In genomic region chr18:62189208-62189607, GRCh38 we compare ENCODE assay signal across 12 cellular contexts. TPM values are rescaled to one million over a fixed set of nuclear protein-coding genes. Genes with fewer than 3 reads are reported as not detected.
DNase-seq lines count a peak whose midpoint lies in the region; ATAC-seq and TF ChIP-seq lines count a peak whose summit lies in the region.
"Had no signal": no experiment of that assay in that cellular context is flagged by ENCODE, and none has a peak within 500 bp of the region (broad histone marks: within the 10 kb centered on the region; RNA-seq: fewer than 3 reads in every experiment).

No MANE protein-coding gene starts in this region.

- CTCF ChIA-PET in CD8-positive, alpha-beta memory T cell (lab: Charles Lee), result interaction anchor here (1.0 kb wide), 1 partner anchor 14 kb away, joined by 3 read pairs; no protein-coding TSS in a partner anchor

- H3K9me3 Mint-ChIP-seq in CD8-positive, alpha-beta memory T cell, result no peaks in the 10 kb centered on the region
- H3K9me3 Mint-ChIP-seq in nephron, result peaks cover 8% of the 10 kb centered on the region
- H3K9me3 Mint-ChIP-seq: activated naive CD4-positive, alpha-beta T cell treated with anti-CD3 and anti-CD28 coated beads, Interleukin-2, amount 50 U/mL, for 72 hours had no signal

- no peak overlapping the region for H3K27ac ChIP-seq in CD8-positive, alpha-beta memory T cell (ENCODE audit: low read depth, low read length)
- H3K27ac ChIP-seq in colonic mucosa, result no peak overlapping the region

- H3K27ac Mint-ChIP-seq in CD8-positive, alpha-beta memory T cell, result peak overlapping the region in 3 of 8 donors; percentile 9 to 61 (median 29)
- no peak overlapping the region for H3K27ac Mint-ChIP-seq in nephron

- no peaks in the 10 kb centered on the region for H3K27me3 Mint-ChIP-seq in CD8-positive, alpha-beta memory T cell
- no peaks in the 10 kb centered on the region for H3K27me3 Mint-ChIP-seq in nephron (ENCODE audit: low read depth)

- H3K9ac ChIP-seq in colonic mucosa (ENCODE audit: low read depth in 2 of 2, low read length in 2 of 2), result peak overlapping the region in 1 of 2 donors; percentile 94

- H3K27me3 ChIP-seq in CD8-positive, alpha-beta memory T cell (ENCODE audit: insufficient read depth, low read length, poor library complexity, severe bottlenecking), result no peaks in the 10 kb centered on the region
- H3K27me3 ChIP-seq in MG63, result no peaks in the 10 kb centered on the region
- no peaks in the 10 kb centered on the region for H3K27me3 ChIP-seq in colonic mucosa

- H3K36me3 Mint-ChIP-seq in CD8-positive, alpha-beta memory T cell, result peaks cover 3 to 40% (median 13%) of the 10 kb centered on the region in 3 donors
- H3K36me3 Mint-ChIP-seq in nephron (ENCODE audit: low read depth), result peaks cover 15% of the 10 kb centered on the region

- H3K4me3 ChIP-seq in CD8-positive, alpha-beta memory T cell (ENCODE audit: low read length), result peak overlapping the region; percentile 22
- peak overlapping the region; percentile 97 for H3K4me3 ChIP-seq in MG63
- H3K4me3 ChIP-seq in colonic mucosa, result peak overlapping the region; percentile 92
- H3K4me3 ChIP-seq: lung had no signal

- peak overlapping the region; percentile 98 to 100 (median 100) for H3K4me3 Mint-ChIP-seq in CD8-positive, alpha-beta memory T cell
- H3K4me3 Mint-ChIP-seq in nephron, result peak overlapping the region; percentile 92 to 100 (median 97)

- POLR2A ChIA-PET in CD8-positive, alpha-beta memory T cell (lab: Charles Lee), result interaction anchor here (0.6 to 0.7 kb wide), 2 partner anchors 60 to 229 kb away, joined by 5 to 8 read pairs; no protein-coding TSS in a partner anchor

- ATAC-seq in HG02588 (IDR thresholded peaks at IDR 0.05; ENCODE audit: unreplicated experiment), result no peak
- no peak for ATAC-seq in HG02610 (IDR thresholded peaks at IDR 0.05; ENCODE audit: unreplicated experiment)
- ATAC-seq in HG02840 (IDR thresholded peaks at IDR 0.05; ENCODE audit: low FRiP score, unreplicated experiment), result no peak
- ATAC-seq: activated naive CD4-positive, alpha-beta T cell treated with anti-CD3 and anti-CD28 coated beads, Interleukin-2, amount 50 U/mL, for 72 hours had no signal

- no peaks in the 10 kb centered on the region for H3K9me3 ChIP-seq in CD8-positive, alpha-beta memory T cell (ENCODE audit: low read length)
- H3K9me3 ChIP-seq in MG63 (peaks cover 5% of the 10 kb centered on the region; the same call in 1 of the 2 replicates), colonic mucosa (no peaks in the 10 kb centered on the region)

- H3K4me1 ChIP-seq in CD8-positive, alpha-beta memory T cell (ENCODE audit: insufficient read depth, low read length), result peaks cover 72% of the 10 kb centered on the region
- H3K4me1 ChIP-seq in colonic mucosa, result no peaks in the 10 kb centered on the region

- H3K36me3 ChIP-seq in CD8-positive, alpha-beta memory T cell (ENCODE audit: insufficient read depth, low read length), result no peaks in the 10 kb centered on the region
- H3K36me3 ChIP-seq in MG63, result no peaks in the 10 kb centered on the region; the same call in 1 of the 2 replicates
- no peaks in the 10 kb centered on the region for H3K36me3 ChIP-seq in colonic mucosa

- no peak for DNase-seq in CD8-positive, alpha-beta memory T cell
- no peak for DNase-seq in MG63
- no peak for DNase-seq in colonic mucosa
- DNase-seq in stimulated activated CD4-positive, alpha-beta T cell treated with anti-CD3 and anti-CD28 coated beads, Interleukin-4, amount 100 ng/mL, for 1 hour, result no peak
- DNase-seq: NCI-H82; stimulated activated naive CD4-positive, alpha-beta T cell treated with Interleukin-2 at 50 U/mL for 16 hours had no signal

- peaks cover 79 to 87% (median 85%) of the 10 kb centered on the region in 3 donors for H3K4me1 Mint-ChIP-seq in CD8-positive, alpha-beta memory T cell
- peaks cover 27% of the 10 kb centered on the region for H3K4me1 Mint-ChIP-seq in nephron

- no peak for TF ChIP-seq CTCF in colonic mucosa (IDR thresholded peaks at IDR 0.05)
- TF ChIP-seq CTCF in nephron (IDR thresholded peaks at IDR 0.05; ENCODE audit: unreplicated experiment in 3 of 3), result no peak

- intact Hi-C loops in colonic mucosa (cut with DNase I), result no loop called here

RNA-seq across cellular contexts. Expression of gene RELCH, which starts 2.2 kb away (rescaled TPM):
- 10 to 100 TPM; 19.6 TPM for total RNA-seq in CD8-positive, alpha-beta memory T cell
- polyA plus RNA-seq in CD8-positive, alpha-beta memory T cell, result 7.4 TPM
- 17.2 and 31.9 TPM in 2 replicates for total RNA-seq in MG63 (2014; rRNA removed; shearing (Covaris generic); ENCODE audit: low replicate concordance)
- 10 to 100 TPM; 38.9 to 56.9 TPM for total RNA-seq in colonic mucosa

RNA-seq across cellular contexts. Expression of gene PIGN, which starts 2.4 kb away (rescaled TPM):
- total RNA-seq in CD8-positive, alpha-beta memory T cell, result 10 to 100 TPM; 23.2 to 24.2 TPM
- 11.4 TPM for polyA plus RNA-seq in CD8-positive, alpha-beta memory T cell
- 14.5 and 19.2 TPM in 2 replicates for total RNA-seq in MG63 (2014; rRNA removed; shearing (Covaris generic); ENCODE audit: low replicate concordance)
- total RNA-seq in colonic mucosa, result 10 to 100 TPM; 30.1 to 37.9 TPM

Comparison
In these comparisons a context has a peak if more than half of its experiments do, and no peak if none do; other contexts are left out.
1. H3K4me3 ChIP-seq: peak in every context shown above with its lines; median percentile 97 in MG63; 92 in colonic mucosa; 22 in CD8-positive, alpha-beta memory T cell.